Comparison of ENCODE assay signal across 28 cellular contexts in genomic region chr15:65629548-65629947, GRCh38.
"Had no signal": no experiment of that assay in that cellular context is flagged by ENCODE, and none has a peak within 500 bp of the region (broad histone marks: within the 10 kb centered on the region; RNA-seq: fewer than 3 reads in every experiment).

No MANE protein-coding gene starts in this region.

- H3K9me3 Mint-ChIP-seq: activated CD4-positive, alpha-beta memory T cell treated with anti-CD3 and anti-CD28 coated beads, Interleukin-2, amount 10 ng/mL, durations not matched to agents 7 days and 5 days; activated CD4-positive, alpha-beta T cell treated with anti-CD3 and anti-CD28 coated beads, Interleukin-2, amount 10 ng/mL, durations not matched to agents 7 days and 5 days; activated naive CD4-positive, alpha-beta T cell treated with anti-CD3 and anti-CD28 coated beads, Interleukin-2, amount 10 ng/mL, durations not matched to agents 7 days and 5 days; activated naive CD4-positive, alpha-beta T cell treated with anti-CD3 and anti-CD28 coated beads, Interleukin-2, amount 50 U/mL, for 72 hours; activated naive CD8-positive, alpha-beta T cell treated with anti-CD3 and anti-CD28 coated beads, Interleukin-2, amount 10 ng/mL, durations not matched to agents 7 days and 5 days; activated T-cell treated with anti-CD3 and anti-CD28 coated beads, Interleukin-2, amount 50 U/mL, for 24 hours; activated T-cell treated with anti-CD3 and anti-CD28 coated beads, Interleukin-2, amount 50 U/mL, for 72 hours; central memory CD8-positive, alpha-beta T cell; dendritic cell treated with granulocyte-macrophage colony-stimulating factor and Interleukin-4, amounts not matched to agents 40 ng/mL and 50 ng/mL, for 4 days; endodermal cell had no signal

- H3K27ac ChIP-seq: brain microvascular endothelial cell, coronary artery, dorsolateral prefrontal cortex, WERI-Rb-1 had no signal

- H3K36me3 Mint-ChIP-seq: activated naive CD4-positive, alpha-beta T cell treated with anti-CD3 and anti-CD28 coated beads, Interleukin-2, amount 10 ng/mL, durations not matched to agents 7 days and 5 days; activated naive CD4-positive, alpha-beta T cell treated with anti-CD3 and anti-CD28 coated beads, Interleukin-2, amount 50 U/mL, for 72 hours had no signal

- ATAC-seq: activated naive CD4-positive, alpha-beta T cell treated with anti-CD3 and anti-CD28 coated beads, Interleukin-2, amount 50 U/mL, for 72 hours; activated T-cell treated with anti-CD3 and anti-CD28 coated beads, Interleukin-2, amount 50 U/mL, for 72 hours; esophagus mucosa had no signal

- H3K36me3 ChIP-seq: brain microvascular endothelial cell, WERI-Rb-1 had no signal

- H3K27me3 Mint-ChIP-seq: activated CD4-positive, alpha-beta T cell treated with anti-CD3 and anti-CD28 coated beads, Interleukin-2, amount 10 ng/mL, durations not matched to agents 7 days and 5 days; activated naive CD4-positive, alpha-beta T cell treated with anti-CD3 and anti-CD28 coated beads, Interleukin-2, amount 10 ng/mL, durations not matched to agents 7 days and 5 days; activated naive CD8-positive, alpha-beta T cell treated with anti-CD3 and anti-CD28 coated beads, Interleukin-2, amount 10 ng/mL, durations not matched to agents 7 days and 5 days; activated T-cell treated with anti-CD3 and anti-CD28 coated beads, Interleukin-2, amount 50 U/mL, for 24 hours; central memory CD8-positive, alpha-beta T cell; dendritic cell treated with granulocyte-macrophage colony-stimulating factor and Interleukin-4, amounts not matched to agents 40 ng/mL and 50 ng/mL, for 4 days had no signal

- DNase-seq: activated CD4-positive, alpha-beta memory T cell treated with anti-CD3 and anti-CD28 coated beads, Interleukin-2, amount 10 ng/mL, durations not matched to agents 7 days and 5 days; activated CD4-positive, alpha-beta T cell treated with anti-CD3 and anti-CD28 coated beads for 1 hour; activated CD4-positive, alpha-beta T cell treated with anti-CD3 and anti-CD28 coated beads for 4 hours; activated CD4-positive, alpha-beta T cell treated with anti-CD3 and anti-CD28 coated beads, Interleukin-2, amount 10 ng/mL, durations not matched to agents 7 days and 5 days; activated CD4-positive, alpha-beta T cell treated with anti-CD3 and anti-CD28 coated beads, Interleukin-2, amount 50 U/mL, for 4 hours; activated CD8-positive, alpha-beta memory T cell treated with anti-CD3 and anti-CD28 coated beads, Interleukin-2, amount 50 U/mL, for 48 hours; activated gamma-delta T cell; activated naive CD4-positive, alpha-beta T cell; activated naive CD4-positive, alpha-beta T cell treated with anti-CD3 and anti-CD28 coated beads, Interleukin-2, amount 10 ng/mL, durations not matched to agents 7 days and 5 days; activated naive CD8-positive, alpha-beta T cell treated with anti-CD3 and anti-CD28 coated beads, Interleukin-2, amount 10 ng/mL, durations not matched to agents 7 days and 5 days; activated T-cell treated with anti-CD3 and anti-CD28 coated beads for 4 hours; activated T-cell treated with anti-CD3 and anti-CD28 coated beads, Interleukin-2, amount 50 U/mL, for 24 hours; activated T-cell treated with anti-CD3 and anti-CD28 coated beads, Interleukin-2, amount 50 U/mL, for 72 hours; amniotic stem cell; anterior cingulate cortex; brain microvascular endothelial cell; dorsolateral prefrontal cortex; effector memory CD4-positive, alpha-beta T cell; endodermal cell; foreskin fibroblast; head of caudate nucleus; T-helper 9 cell; WERI-Rb-1 had no signal

- H3K4me3 ChIP-seq: coronary artery, dorsolateral prefrontal cortex had no signal

- H3K4me3 Mint-ChIP-seq: activated CD4-positive, alpha-beta memory T cell treated with anti-CD3 and anti-CD28 coated beads, Interleukin-2, amount 10 ng/mL, durations not matched to agents 7 days and 5 days; activated CD4-positive, alpha-beta T cell treated with anti-CD3 and anti-CD28 coated beads, Interleukin-2, amount 10 ng/mL, durations not matched to agents 7 days and 5 days; activated naive CD4-positive, alpha-beta T cell treated with anti-CD3 and anti-CD28 coated beads, Interleukin-2, amount 10 ng/mL, durations not matched to agents 7 days and 5 days; activated naive CD8-positive, alpha-beta T cell treated with anti-CD3 and anti-CD28 coated beads, Interleukin-2, amount 10 ng/mL, durations not matched to agents 7 days and 5 days; activated T-cell treated with anti-CD3 and anti-CD28 coated beads, Interleukin-2, amount 50 U/mL, for 24 hours; activated T-cell treated with anti-CD3 and anti-CD28 coated beads, Interleukin-2, amount 50 U/mL, for 72 hours; dendritic cell treated with granulocyte-macrophage colony-stimulating factor and Interleukin-4, amounts not matched to agents 40 ng/mL and 50 ng/mL, for 4 days; endodermal cell had no signal

- H3K27me3 ChIP-seq: brain microvascular endothelial cell, dorsolateral prefrontal cortex had no signal

- H3K27ac Mint-ChIP-seq: activated CD4-positive, alpha-beta memory T cell treated with anti-CD3 and anti-CD28 coated beads, Interleukin-2, amount 10 ng/mL, durations not matched to agents 7 days and 5 days; activated CD4-positive, alpha-beta T cell treated with anti-CD3 and anti-CD28 coated beads, Interleukin-2, amount 10 ng/mL, durations not matched to agents 7 days and 5 days; activated naive CD4-positive, alpha-beta T cell treated with anti-CD3 and anti-CD28 coated beads, Interleukin-2, amount 10 ng/mL, durations not matched to agents 7 days and 5 days; activated naive CD4-positive, alpha-beta T cell treated with anti-CD3 and anti-CD28 coated beads, Interleukin-2, amount 50 U/mL, for 72 hours; activated naive CD8-positive, alpha-beta T cell treated with anti-CD3 and anti-CD28 coated beads, Interleukin-2, amount 10 ng/mL, durations not matched to agents 7 days and 5 days; activated T-cell treated with anti-CD3 and anti-CD28 coated beads, Interleukin-2, amount 50 U/mL, for 24 hours; activated T-cell treated with anti-CD3 and anti-CD28 coated beads, Interleukin-2, amount 50 U/mL, for 72 hours; dendritic cell treated with granulocyte-macrophage colony-stimulating factor and Interleukin-4, amounts not matched to agents 40 ng/mL and 50 ng/mL, for 4 days; endodermal cell had no signal
